12 cellular contexts compared by ENCODE assay signal in genomic region chr16:88442435-88442810, GRCh38. TPM values are rescaled to one million over a fixed set of nuclear protein-coding genes. Genes with fewer than 3 reads are reported as not detected.
DNase-seq lines count a peak whose midpoint lies in the region; ATAC-seq, FAIRE-seq and TF ChIP-seq lines count a peak whose summit lies in the region.
"Had no signal": no experiment of that assay in that cellular context is flagged by ENCODE, and none has a peak within 500 bp of the region (broad histone marks: within the 10 kb centered on the region; RNA-seq: fewer than 3 reads in every experiment).

No MANE protein-coding gene starts in this region.

- no peak overlapping the region for H3K4me3 ChIP-seq in H7 (ENCODE audit: insufficient read depth, low read depth, low read length)
- no peak overlapping the region for H3K4me3 ChIP-seq in Panc1 (ENCODE audit: low read depth in 2 of 2, low read length in 2 of 2)
- H3K4me3 ChIP-seq in mesenchymal stem cell (ENCODE audit: insufficient read depth in 1 of 2, low read depth in 1 of 2, low read length in 2 of 2) = no peak overlapping the region
- H3K4me3 ChIP-seq in pancreas = no peak overlapping the region

- H3K36me3 ChIP-seq in H7 (replicated peaks; ENCODE audit: control insufficient read depth, insufficient read depth, low read length) (no peaks in the 10 kb centered on the region), Panc1 (ENCODE audit: control insufficient read depth, insufficient read depth, low read length) (no peaks in the 10 kb centered on the region), mesenchymal stem cell (ENCODE audit: control insufficient read depth in 1 of 2, insufficient read depth in 2 of 2, low read depth in 1 of 2, low read length in 2 of 2) (peaks cover 0 to 4% of the 10 kb centered on the region in 2 experiments), pancreas (no peaks in the 10 kb centered on the region)
- H3K36me3 ChIP-seq: Peyer's patch had no signal

- POLR2A ChIA-PET in Panc1 (lab: Charles Lee) = no interaction called here

- no peak overlapping the region for H2BK120ac ChIP-seq in mesenchymal stem cell (ENCODE audit: low read depth, low read length)

- peak overlapping the region; percentile 11 for H3K9ac ChIP-seq in mesenchymal stem cell (ENCODE audit: low read length)

- in situ Hi-C loops in Panc1 (cut with HindIII; ENCODE audit: low pct_unique_long_range_greater_than_20kb, low sequenced_read_pairs) = no loop called here

- H2BK5ac ChIP-seq in mesenchymal stem cell (ENCODE audit: low read depth, low read length, poor library complexity, severe bottlenecking) = no peak overlapping the region

- no peaks in the 10 kb centered on the region for H3K79me1 ChIP-seq in mesenchymal stem cell (replicated peaks; ENCODE audit: low read length, poor library complexity, severe bottlenecking)

- DNase-seq in NCI-H82 (lab: John Stamatoyannopoulos, UW) (peak; percentile 13), NCI-H82 treated with DMSO at 0.1 percent for 48 hours (lab: John Stamatoyannopoulos, UW; ENCODE audit: unreplicated experiment) (no peak), H7 (peak; percentile 90), Panc1 (ENCODE audit: low read depth, low spot score) (no peak), mesenchymal stem cell (no peak), NCI-H2196 (lab: John Stamatoyannopoulos, UW; ENCODE audit: unreplicated experiment) (no peak), frontal cortex (ENCODE audit: low spot score in 2 of 2) (no peak), pancreas (no peak)
- DNase-seq: GDM1, KG1 had no signal

- no peak for TF ChIP-seq CTCF in Panc1 (IDR thresholded peaks at IDR 0.05)
- TF ChIP-seq CTCF in pancreas (IDR thresholded peaks at IDR 0.05) = no peak

- H3K27me3 ChIP-seq in H7 (ENCODE audit: control insufficient read depth, insufficient read depth, low read length) (no peaks in the 10 kb centered on the region), Panc1 (ENCODE audit: control insufficient read depth, insufficient read depth, low read length) (no peaks in the 10 kb centered on the region), mesenchymal stem cell (ENCODE audit: control insufficient read depth in 1 of 2, insufficient read depth in 1 of 2, low read length in 2 of 2) (peaks cover 14 to 44% of the 10 kb centered on the region in 2 experiments), pancreas (no peaks in the 10 kb centered on the region)
- H3K27me3 ChIP-seq: Peyer's patch had no signal

- ATAC-seq in Panc1 = peak; percentile 8; the same call in 1 of the 2 replicates
- no peak for ATAC-seq in pancreas

- no peak overlapping the region for H3K14ac ChIP-seq in mesenchymal stem cell (ENCODE audit: low read length in 2 of 2)

- CTCF ChIA-PET in Panc1 (lab: Charles Lee) = no interaction called here

- no peak overlapping the region for H2BK15ac ChIP-seq in mesenchymal stem cell (ENCODE audit: low read depth, poor library complexity, severe bottlenecking)

- H3K4ac ChIP-seq in mesenchymal stem cell (ENCODE audit: low read depth in 1 of 2, low read length in 2 of 2) = no peak overlapping the region

- BruUV-seq in Panc1 (replicated peaks; lab: Mats Ljungman, UMichigan) = no TSS peak

- H3K27ac ChIP-seq in Panc1 (ENCODE audit: low read length) (no peak overlapping the region), mesenchymal stem cell (ENCODE audit: low read length, poor library complexity, severe bottlenecking) (no peak overlapping the region), pancreas (no peak overlapping the region)
- H3K27ac ChIP-seq: HL-60, Peyer's patch had no signal

- H2AK5ac ChIP-seq in mesenchymal stem cell (ENCODE audit: low read length, severe bottlenecking) = no peak overlapping the region

- no peak overlapping the region for H3K23ac ChIP-seq in mesenchymal stem cell (ENCODE audit: low read length in 2 of 2)

- FAIRE-seq in frontal cortex (lab: Jason Lieb, UNC) = no peak
- no peak for FAIRE-seq in pancreas (lab: Jason Lieb, UNC)

- no peak overlapping the region for H3K4me2 ChIP-seq in mesenchymal stem cell (ENCODE audit: low read length, poor library complexity, severe bottlenecking)

- H3K18ac ChIP-seq in mesenchymal stem cell (ENCODE audit: low read depth in 1 of 2, low read length in 2 of 2) = no peak overlapping the region

- H3K4me1 ChIP-seq in Panc1 (ENCODE audit: control insufficient read depth, insufficient read depth, low read length) (no peaks in the 10 kb centered on the region), mesenchymal stem cell (ENCODE audit: control insufficient read depth, insufficient read depth, low read depth, low read length) (peaks cover 9% of the 10 kb centered on the region), pancreas (no peaks in the 10 kb centered on the region)

- intact Hi-C loops in Panc1 (cut with micrococcal nuclease; ENCODE audit: unreplicated experiment) = loop anchor here (5.0 kb wide), 1 partner anchor 85 kb away; no protein-coding TSS in a partner anchor
- intact Hi-C loops in pancreas (cut with DNase I) = loop anchor here (5.0 to 10.0 kb wide), 2 partner anchors 85 to 122 kb away; no protein-coding TSS in a partner anchor

- H2AFZ ChIP-seq in mesenchymal stem cell (ENCODE audit: low read depth, low read length) = no peak overlapping the region

- no peak overlapping the region for H4K8ac ChIP-seq in mesenchymal stem cell (ENCODE audit: low read length)

- WGBS in mesenchymal stem cell = 86% methylated on average over 7 of the region's 9 CpGs
- WGBS in pancreas, 2 donors = 47 to 51% methylated on average over 9 of the region's 9 CpGs

- no peaks in the 10 kb centered on the region for H3K9me3 ChIP-seq in Panc1 (ENCODE audit: control insufficient read depth, insufficient read depth, low read depth, low read length)
- H3K9me3 ChIP-seq in mesenchymal stem cell (ENCODE audit: control insufficient read depth, low read length) = no peaks in the 10 kb centered on the region
- no peaks in the 10 kb centered on the region for H3K9me3 ChIP-seq in pancreas
- H3K9me3 ChIP-seq: Peyer's patch had no signal

- no peak overlapping the region for H4K91ac ChIP-seq in mesenchymal stem cell (ENCODE audit: low read length)

- H2BK12ac ChIP-seq in mesenchymal stem cell (ENCODE audit: low read length in 2 of 2) = no peak overlapping the region

RNA-seq across cellular contexts. Expression of gene ZFPM1, which starts 10.7 kb away (rescaled TPM):
- 1.1 and 1.7 TPM in 2 replicates for total RNA-seq in H7 (2014; rRNA removed; shearing (Covaris generic))
- total RNA-seq in Panc1 (2021; ENCODE audit: unreplicated experiment) = 3.9 TPM
- 3.8 TPM for polyA plus RNA-seq in Panc1 (2012; ENCODE audit: insufficient read length)
- 3.4 TPM for polyA plus RNA-seq in mesenchymal stem cell (2013, experiment 1 of 2)
- polyA plus RNA-seq in mesenchymal stem cell (2013, experiment 2 of 2) = 3.4 TPM
- total RNA-seq in frontal cortex = 1.2 TPM
- total RNA-seq in pancreas = 10 to 100 TPM; 14.2 to 20.4 (median 19.3) TPM
- polyA plus RNA-seq in pancreas = 10 to 100 TPM in 1 of 2 donors, 1 to 10 TPM in 1; 3.6 to 22.5 TPM

RNA-seq across cellular contexts. Expression of gene ZNF469, which starts 59.7 kb away (rescaled TPM):
- total RNA-seq in H7 (2014; rRNA removed; shearing (Covaris generic)) = 0.28 and 0.44 TPM in 2 replicates
- total RNA-seq in Panc1 (2021; ENCODE audit: unreplicated experiment) (1.3 TPM), frontal cortex (0.41 TPM), pancreas (1 to 10 TPM in 1 of 6 donors, under 1 TPM in 5; 0.20 to 2.0 (median 0.39) TPM)
- 0.87 TPM for polyA plus RNA-seq in Panc1 (2012; ENCODE audit: insufficient read length)
- 11.1 TPM for polyA plus RNA-seq in mesenchymal stem cell (2013, experiment 1 of 2)
- 10.4 TPM for polyA plus RNA-seq in mesenchymal stem cell (2013, experiment 2 of 2)
- under 1 TPM; 0.14 to 0.34 TPM for polyA plus RNA-seq in pancreas

Comparison
In these comparisons a context has a peak if more than half of its experiments do, and no peak if none do; other contexts are left out.
1. DNase-seq: peak in NCI-H82 (single experiment) and H7 (single experiment); none in NCI-H82 treated with DMSO at 0.1 percent for 48 hours (single experiment), Panc1 (single experiment), mesenchymal stem cell (single experiment), NCI-H2196 (single experiment), frontal cortex (0 of 2) and pancreas (0 of 6).